ENCODE assay signal across 8 cellular contexts in the genomic region with DNA sequence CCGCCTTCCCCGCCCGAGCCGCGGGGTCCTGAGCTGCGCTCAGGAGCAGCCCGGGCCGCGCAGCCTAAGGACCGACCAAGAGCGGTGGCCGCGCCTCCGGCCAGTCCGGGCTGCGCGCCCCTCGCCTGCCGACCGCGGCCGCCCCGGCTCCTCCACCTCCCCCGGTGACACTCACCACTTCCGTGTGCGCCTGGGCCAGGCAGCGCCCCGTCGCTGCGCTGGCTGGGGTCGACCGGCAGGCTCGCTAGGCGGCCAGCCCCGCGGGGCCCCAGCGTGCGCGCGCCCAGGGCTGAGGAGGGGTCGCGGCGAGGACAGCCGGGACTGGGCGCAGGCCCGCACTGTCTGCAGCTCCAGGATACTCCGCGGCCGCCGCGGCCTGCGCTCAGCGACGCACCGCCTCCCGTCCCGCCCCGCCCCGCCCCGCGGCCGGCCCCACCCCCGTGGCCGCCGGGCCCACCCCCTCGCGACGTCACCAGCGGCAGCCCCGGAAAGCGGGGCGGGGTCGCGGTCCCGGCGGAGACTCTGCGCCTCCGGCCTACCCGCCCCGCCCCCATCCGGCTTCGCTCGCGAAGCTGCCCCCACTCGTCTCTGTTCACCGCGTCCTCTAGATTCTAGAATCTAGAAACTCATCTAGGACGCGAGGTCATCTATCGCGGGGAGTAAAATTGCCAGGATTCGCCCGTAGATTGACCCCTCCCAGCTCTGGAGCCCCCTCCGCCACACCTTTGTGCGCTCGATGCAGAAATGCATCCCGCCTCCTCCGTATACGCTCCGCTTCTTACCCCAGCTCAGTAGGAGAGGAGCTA. TPM values are rescaled to one million over a fixed set of nuclear protein-coding genes. Genes with fewer than 3 reads are reported as not detected.
A peak's percentile ranks its signal among the peaks of the same experiment; 100 is the strongest.
DNase-seq lines count a peak whose midpoint lies in the region; ATAC-seq, FAIRE-seq and TF ChIP-seq lines count a peak whose summit lies in the region.

Gene JAK1, minus strand, starts transcription at position 392 of the 806 bp plus-strand sequence. CDS start 80,285 bp downstream, outside the sequence.

- H3K9me3 ChIP-seq in right atrium auricular region, result no peaks in the 10 kb centered on the region

- no peaks in the 10 kb centered on the region for H3K27me3 ChIP-seq in right atrium auricular region

- peak; percentile 85 to 89 (median 86) for DNase-seq in NCI-H1417 (lab: John Stamatoyannopoulos, UW)
- DNase-seq in T-helper 2 cell, result peak; percentile 76 to 93 (median 88)
- DNase-seq in amygdala (lab: John Stamatoyannopoulos, UW), result peak in 55 of 56 donors; percentile 25 to 92 (median 76)
- peak; percentile 80 for DNase-seq in right atrium auricular region (ENCODE audit: low spot score)
- peak; percentile 90 for DNase-seq in putamen (ENCODE audit: low spot score)
- DNase-seq in urothelium cell line (ENCODE audit: low spot score), result peak; percentile 99

- H3K27ac ChIP-seq in right atrium auricular region, result peak within 1 kb of the TSS; percentile 92 to 99

- H3K4me3 ChIP-seq in right atrium auricular region, result peak within 1 kb of the TSS; percentile 82 to 92

- FAIRE-seq in urothelium cell line (lab: Jason Lieb, UNC), result no peak

- TF ChIP-seq POLR2A in GM15510 (IDR thresholded peaks at IDR 0.05; ENCODE audit: borderline replicate concordance, extremely low read depth, insufficient read length), result peak; percentile 84

- H3K4me1 ChIP-seq in right atrium auricular region, result peaks cover 0 to 24% of the 10 kb centered on the region in 2 donors

- no peaks in the 10 kb centered on the region for H3K36me3 ChIP-seq in right atrium auricular region

- no peak for TF ChIP-seq CTCF in right atrium auricular region (IDR thresholded peaks at IDR 0.05)

- ATAC-seq in HG02763 (IDR thresholded peaks at IDR 0.05; ENCODE audit: unreplicated experiment), result peak; percentile 78

RNA-seq across cellular contexts. Expression of gene JAK1, which starts in this region (rescaled TPM):
- total RNA-seq in right atrium auricular region, result 100 to 1,000 TPM in 1 of 2 donors, 10 to 100 TPM in 1; 90.3 to 122 TPM

Comparison
In these comparisons a context has a peak if more than half of its experiments do, and no peak if none do; other contexts are left out.
1. Peak in every context shown above with its lines: DNase-seq, ATAC-seq, H3K4me3 ChIP-seq and H3K27ac ChIP-seq.